1 cellular context compared by ENCODE assay signal in the genomic region with DNA sequence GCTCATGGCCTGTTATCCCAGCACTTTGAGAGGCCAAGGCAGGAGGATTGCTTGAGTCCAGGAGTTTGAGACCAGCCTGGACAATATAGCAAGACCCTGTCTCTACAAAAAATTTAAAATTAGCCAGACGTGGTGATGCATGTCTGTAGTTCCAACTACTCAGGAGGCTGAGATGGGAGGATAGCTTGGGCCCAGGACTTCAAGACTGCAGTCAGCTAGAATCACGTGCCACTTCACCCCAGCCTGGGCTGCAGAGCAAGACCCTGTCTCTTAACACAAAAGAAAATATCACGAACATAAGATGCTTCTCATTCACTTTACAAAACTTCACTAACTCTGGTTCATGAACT.
TF ChIP-seq lines count a peak whose summit lies in the region.

No MANE protein-coding gene starts in this region.

TF ChIP-seq in K562, 482 proteins besides CTCF, POLR2A, EP300 and RAD21:
- peak; percentile 24 for TF ChIP-seq CHD4 (IDR thresholded peaks at IDR 0.05; ENCODE audit: insufficient read depth, insufficient replicate concordance, low read depth, low read length, poor library complexity, severe bottlenecking)
- TF ChIP-seq ZNF121 (CRISPR knock-in tag; conservative IDR thresholded peaks at IDR 0.05): peak; percentile 96
- peak; percentile 42; the same call in 1 of the 2 replicates for TF ChIP-seq BHLHE40 (IDR thresholded peaks at IDR 0.05; ENCODE audit: low read length)
- TF ChIP-seq CREB3 (tag; conservative IDR thresholded peaks at IDR 0.05; ENCODE audit: low read depth): 0 out of 2 replicates have a peak, but pooled peaks have one; percentile 16
- TF ChIP-seq, protein P1, sequence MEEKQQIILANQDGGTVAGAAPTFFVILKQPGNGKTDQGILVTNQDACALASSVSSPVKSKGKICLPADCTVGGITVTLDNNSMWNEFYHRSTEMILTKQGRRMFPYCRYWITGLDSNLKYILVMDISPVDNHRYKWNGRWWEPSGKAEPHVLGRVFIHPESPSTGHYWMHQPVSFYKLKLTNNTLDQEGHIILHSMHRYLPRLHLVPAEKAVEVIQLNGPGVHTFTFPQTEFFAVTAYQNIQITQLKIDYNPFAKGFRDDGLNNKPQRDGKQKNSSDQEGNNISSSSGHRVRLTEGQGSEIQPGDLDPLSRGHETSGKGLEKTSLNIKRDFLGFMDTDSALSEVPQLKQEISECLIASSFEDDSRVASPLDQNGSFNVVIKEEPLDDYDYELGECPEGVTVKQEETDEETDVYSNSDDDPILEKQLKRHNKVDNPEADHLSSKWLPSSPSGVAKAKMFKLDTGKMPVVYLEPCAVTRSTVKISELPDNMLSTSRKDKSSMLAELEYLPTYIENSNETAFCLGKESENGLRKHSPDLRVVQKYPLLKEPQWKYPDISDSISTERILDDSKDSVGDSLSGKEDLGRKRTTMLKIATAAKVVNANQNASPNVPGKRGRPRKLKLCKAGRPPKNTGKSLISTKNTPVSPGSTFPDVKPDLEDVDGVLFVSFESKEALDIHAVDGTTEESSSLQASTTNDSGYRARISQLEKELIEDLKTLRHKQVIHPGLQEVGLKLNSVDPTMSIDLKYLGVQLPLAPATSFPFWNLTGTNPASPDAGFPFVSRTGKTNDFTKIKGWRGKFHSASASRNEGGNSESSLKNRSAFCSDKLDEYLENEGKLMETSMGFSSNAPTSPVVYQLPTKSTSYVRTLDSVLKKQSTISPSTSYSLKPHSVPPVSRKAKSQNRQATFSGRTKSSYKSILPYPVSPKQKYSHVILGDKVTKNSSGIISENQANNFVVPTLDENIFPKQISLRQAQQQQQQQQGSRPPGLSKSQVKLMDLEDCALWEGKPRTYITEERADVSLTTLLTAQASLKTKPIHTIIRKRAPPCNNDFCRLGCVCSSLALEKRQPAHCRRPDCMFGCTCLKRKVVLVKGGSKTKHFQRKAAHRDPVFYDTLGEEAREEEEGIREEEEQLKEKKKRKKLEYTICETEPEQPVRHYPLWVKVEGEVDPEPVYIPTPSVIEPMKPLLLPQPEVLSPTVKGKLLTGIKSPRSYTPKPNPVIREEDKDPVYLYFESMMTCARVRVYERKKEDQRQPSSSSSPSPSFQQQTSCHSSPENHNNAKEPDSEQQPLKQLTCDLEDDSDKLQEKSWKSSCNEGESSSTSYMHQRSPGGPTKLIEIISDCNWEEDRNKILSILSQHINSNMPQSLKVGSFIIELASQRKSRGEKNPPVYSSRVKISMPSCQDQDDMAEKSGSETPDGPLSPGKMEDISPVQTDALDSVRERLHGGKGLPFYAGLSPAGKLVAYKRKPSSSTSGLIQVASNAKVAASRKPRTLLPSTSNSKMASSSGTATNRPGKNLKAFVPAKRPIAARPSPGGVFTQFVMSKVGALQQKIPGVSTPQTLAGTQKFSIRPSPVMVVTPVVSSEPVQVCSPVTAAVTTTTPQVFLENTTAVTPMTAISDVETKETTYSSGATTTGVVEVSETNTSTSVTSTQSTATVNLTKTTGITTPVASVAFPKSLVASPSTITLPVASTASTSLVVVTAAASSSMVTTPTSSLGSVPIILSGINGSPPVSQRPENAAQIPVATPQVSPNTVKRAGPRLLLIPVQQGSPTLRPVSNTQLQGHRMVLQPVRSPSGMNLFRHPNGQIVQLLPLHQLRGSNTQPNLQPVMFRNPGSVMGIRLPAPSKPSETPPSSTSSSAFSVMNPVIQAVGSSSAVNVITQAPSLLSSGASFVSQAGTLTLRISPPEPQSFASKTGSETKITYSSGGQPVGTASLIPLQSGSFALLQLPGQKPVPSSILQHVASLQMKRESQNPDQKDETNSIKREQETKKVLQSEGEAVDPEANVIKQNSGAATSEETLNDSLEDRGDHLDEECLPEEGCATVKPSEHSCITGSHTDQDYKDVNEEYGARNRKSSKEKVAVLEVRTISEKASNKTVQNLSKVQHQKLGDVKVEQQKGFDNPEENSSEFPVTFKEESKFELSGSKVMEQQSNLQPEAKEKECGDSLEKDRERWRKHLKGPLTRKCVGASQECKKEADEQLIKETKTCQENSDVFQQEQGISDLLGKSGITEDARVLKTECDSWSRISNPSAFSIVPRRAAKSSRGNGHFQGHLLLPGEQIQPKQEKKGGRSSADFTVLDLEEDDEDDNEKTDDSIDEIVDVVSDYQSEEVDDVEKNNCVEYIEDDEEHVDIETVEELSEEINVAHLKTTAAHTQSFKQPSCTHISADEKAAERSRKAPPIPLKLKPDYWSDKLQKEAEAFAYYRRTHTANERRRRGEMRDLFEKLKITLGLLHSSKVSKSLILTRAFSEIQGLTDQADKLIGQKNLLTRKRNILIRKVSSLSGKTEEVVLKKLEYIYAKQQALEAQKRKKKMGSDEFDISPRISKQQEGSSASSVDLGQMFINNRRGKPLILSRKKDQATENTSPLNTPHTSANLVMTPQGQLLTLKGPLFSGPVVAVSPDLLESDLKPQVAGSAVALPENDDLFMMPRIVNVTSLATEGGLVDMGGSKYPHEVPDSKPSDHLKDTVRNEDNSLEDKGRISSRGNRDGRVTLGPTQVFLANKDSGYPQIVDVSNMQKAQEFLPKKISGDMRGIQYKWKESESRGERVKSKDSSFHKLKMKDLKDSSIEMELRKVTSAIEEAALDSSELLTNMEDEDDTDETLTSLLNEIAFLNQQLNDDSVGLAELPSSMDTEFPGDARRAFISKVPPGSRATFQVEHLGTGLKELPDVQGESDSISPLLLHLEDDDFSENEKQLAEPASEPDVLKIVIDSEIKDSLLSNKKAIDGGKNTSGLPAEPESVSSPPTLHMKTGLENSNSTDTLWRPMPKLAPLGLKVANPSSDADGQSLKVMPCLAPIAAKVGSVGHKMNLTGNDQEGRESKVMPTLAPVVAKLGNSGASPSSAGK (IDR thresholded peaks at IDR 0.05): peak; percentile 22
- TF ChIP-seq, protein P2, sequence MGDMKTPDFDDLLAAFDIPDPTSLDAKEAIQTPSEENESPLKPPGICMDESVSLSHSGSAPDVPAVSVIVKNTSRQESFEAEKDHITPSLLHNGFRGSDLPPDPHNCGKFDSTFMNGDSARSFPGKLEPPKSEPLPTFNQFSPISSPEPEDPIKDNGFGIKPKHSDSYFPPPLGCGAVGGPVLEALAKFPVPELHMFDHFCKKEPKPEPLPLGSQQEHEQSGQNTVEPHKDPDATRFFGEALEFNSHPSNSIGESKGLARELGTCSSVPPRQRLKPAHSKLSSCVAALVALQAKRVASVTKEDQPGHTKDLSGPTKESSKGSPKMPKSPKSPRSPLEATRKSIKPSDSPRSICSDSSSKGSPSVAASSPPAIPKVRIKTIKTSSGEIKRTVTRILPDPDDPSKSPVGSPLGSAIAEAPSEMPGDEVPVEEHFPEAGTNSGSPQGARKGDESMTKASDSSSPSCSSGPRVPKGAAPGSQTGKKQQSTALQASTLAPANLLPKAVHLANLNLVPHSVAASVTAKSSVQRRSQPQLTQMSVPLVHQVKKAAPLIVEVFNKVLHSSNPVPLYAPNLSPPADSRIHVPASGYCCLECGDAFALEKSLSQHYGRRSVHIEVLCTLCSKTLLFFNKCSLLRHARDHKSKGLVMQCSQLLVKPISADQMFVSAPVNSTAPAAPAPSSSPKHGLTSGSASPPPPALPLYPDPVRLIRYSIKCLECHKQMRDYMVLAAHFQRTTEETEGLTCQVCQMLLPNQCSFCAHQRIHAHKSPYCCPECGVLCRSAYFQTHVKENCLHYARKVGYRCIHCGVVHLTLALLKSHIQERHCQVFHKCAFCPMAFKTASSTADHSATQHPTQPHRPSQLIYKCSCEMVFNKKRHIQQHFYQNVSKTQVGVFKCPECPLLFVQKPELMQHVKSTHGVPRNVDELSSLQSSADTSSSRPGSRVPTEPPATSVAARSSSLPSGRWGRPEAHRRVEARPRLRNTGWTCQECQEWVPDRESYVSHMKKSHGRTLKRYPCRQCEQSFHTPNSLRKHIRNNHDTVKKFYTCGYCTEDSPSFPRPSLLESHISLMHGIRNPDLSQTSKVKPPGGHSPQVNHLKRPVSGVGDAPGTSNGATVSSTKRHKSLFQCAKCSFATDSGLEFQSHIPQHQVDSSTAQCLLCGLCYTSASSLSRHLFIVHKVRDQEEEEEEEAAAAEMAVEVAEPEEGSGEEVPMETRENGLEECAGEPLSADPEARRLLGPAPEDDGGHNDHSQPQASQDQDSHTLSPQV (IDR thresholded peaks at IDR 0.05): 0 out of 2 replicates have a peak, but pooled peaks have one; percentile 17
- TF ChIP-seq RBM25 (IDR thresholded peaks at IDR 0.05; ENCODE audit: low read depth, low read length, severe bottlenecking): peak; percentile 64
- TF ChIP-seq ADNP (tag; IDR thresholded peaks at IDR 0.05): 0 out of 2 replicates have a peak, but pooled peaks have one; percentile 1
- peak; percentile 28 to 47; a peak in 2 of 4 replicates for TF ChIP-seq KDM1A (IDR thresholded peaks at IDR 0.05)
- TF ChIP-seq SMARCA5 (IDR thresholded peaks at IDR 0.05): peak; percentile 79
- peak; percentile 72 for TF ChIP-seq BCOR (IDR thresholded peaks at IDR 0.05)
TF ChIP-seq in K562: peak in this region for 11; not testable (repeated sequence) for 471.
